33 cellular contexts compared by ENCODE assay signal in the genomic region with DNA sequence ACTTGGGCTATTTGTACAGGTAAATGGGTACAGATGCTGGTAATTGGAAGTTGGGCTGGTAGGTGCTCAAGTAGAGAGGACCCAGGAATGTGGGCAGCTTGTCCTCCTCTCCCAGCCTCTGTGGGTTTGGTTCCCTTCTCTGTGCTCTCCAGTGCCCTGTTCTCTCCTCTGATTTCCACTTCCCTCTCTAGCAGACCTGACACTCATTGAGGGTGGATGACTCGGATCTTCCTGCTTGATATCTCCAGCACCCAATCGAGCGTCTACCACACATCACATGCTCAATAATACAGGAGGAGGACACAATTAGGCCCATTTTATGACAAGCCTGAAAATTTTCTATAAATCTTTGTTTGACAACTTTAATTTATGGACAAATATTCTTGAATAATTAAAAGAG. TPM values are rescaled to one million over a fixed set of nuclear protein-coding genes. Genes with fewer than 3 reads are reported as not detected.
DNase-seq lines count a peak whose midpoint lies in the region; ATAC-seq, FAIRE-seq and TF ChIP-seq lines count a peak whose summit lies in the region.
"Had no signal": no experiment of that assay in that cellular context is flagged by ENCODE, and none has a peak within 500 bp of the region (broad histone marks: within the 10 kb centered on the region; RNA-seq: fewer than 3 reads in every experiment).

No MANE protein-coding gene starts in this region.

- no peaks in the 10 kb centered on the region for H3K36me3 Mint-ChIP-seq in activated CD4-positive, alpha-beta T cell treated with anti-CD3 and anti-CD28 coated beads, Interleukin-2, amount 10 ng/mL, durations not matched to agents 24 days and 14 days (ENCODE audit: low read depth)
- no peaks in the 10 kb centered on the region for H3K36me3 Mint-ChIP-seq in activated CD4-positive, alpha-beta T cell treated with anti-CD3 and anti-CD28 coated beads, Interleukin-2, amount 10 ng/mL, durations not matched to agents 7 days and 5 days (ENCODE audit: low read depth)
- no peaks in the 10 kb centered on the region for H3K36me3 Mint-ChIP-seq in progenitor cell of endocrine pancreas (ENCODE audit: insufficient read depth)
- H3K36me3 Mint-ChIP-seq: CD14-positive monocyte; CD4-positive, alpha-beta memory T cell; CD4-positive, CD25-positive, alpha-beta regulatory T cell; CD8-positive, alpha-beta memory T cell had no signal

- DNase-seq in activated CD4-positive, alpha-beta T cell treated with anti-CD3 and anti-CD28 coated beads, Interleukin-2, amount 10 ng/mL, durations not matched to agents 24 days and 14 days = peak; percentile 24
- DNase-seq in activated CD4-positive, alpha-beta T cell treated with anti-CD3 and anti-CD28 coated beads, Interleukin-2, amount 10 ng/mL, durations not matched to agents 7 days and 5 days = no peak
- DNase-seq in endothelial cell of umbilical vein (ENCODE audit: low read depth, low spot score) (no peak), iris pigment epithelial cell (ENCODE audit: low read depth) (peak; percentile 2), progenitor cell of endocrine pancreas (ENCODE audit: low spot score, unreplicated experiment) (no peak)
- DNase-seq: 8988T; ACHN; BE2C; C1 segment of cervical spinal cord; CD4-positive, alpha-beta memory T cell; CD4-positive, CD25-positive, alpha-beta regulatory T cell; CD8-positive, alpha-beta memory T cell; COR-L47; DMS 273 treated with DMSO at 0.1 percent for 48 hours; DMS153; DMS53; DMS79; DND-41; EL; GDM1 had no signal

- ATAC-seq in HG02623 (IDR thresholded peaks at IDR 0.05; ENCODE audit: unreplicated experiment) = no peak
- no peak for ATAC-seq in GM19452 (IDR thresholded peaks at IDR 0.05; ENCODE audit: unreplicated experiment)
- no peak for ATAC-seq in GM18511 (IDR thresholded peaks at IDR 0.05; ENCODE audit: unreplicated experiment)
- ATAC-seq: GM12878 had no signal

- H3K4me3 ChIP-seq in endothelial cell of umbilical vein (replicated peaks in 1 of 3; ENCODE audit: insufficient read depth in 1 of 3, low read depth in 1 of 3, low read length in 3 of 3) = no peak overlapping the region
- H3K4me3 ChIP-seq: BLaER1, GM12878 had no signal

- no peak overlapping the region for H3K4me2 ChIP-seq in endothelial cell of umbilical vein (ENCODE audit: insufficient read depth, low read length)
- H3K4me2 ChIP-seq: BLaER1 had no signal

- no peak for TF ChIP-seq POLR2A in endothelial cell of umbilical vein (IDR thresholded peaks at IDR 0.05; ENCODE audit: low read depth, low read length)

- no peaks in the 10 kb centered on the region for H4K20me1 ChIP-seq in endothelial cell of umbilical vein (replicated peaks; ENCODE audit: control insufficient read depth, extremely low read depth, insufficient read depth, low read length)
- H4K20me1 ChIP-seq: BLaER1 had no signal

- intact Hi-C loops in activated CD4-positive, alpha-beta T cell treated with anti-CD3 and anti-CD28 coated beads, Interleukin-2, amount 10 ng/mL, durations not matched to agents 24 days and 14 days (cut with micrococcal nuclease) = no loop called here
- intact Hi-C loops in endothelial cell of umbilical vein (cut with micrococcal nuclease) = no loop called here

- H3K36me3 ChIP-seq in endothelial cell of umbilical vein (ENCODE audit: control insufficient read depth in 2 of 2, extremely low read depth in 1 of 2, insufficient read depth in 2 of 2, low read length in 2 of 2) = no peaks in the 10 kb centered on the region
- H3K36me3 ChIP-seq: BE2C, BLaER1 had no signal

- H3K4me1 ChIP-seq in endothelial cell of umbilical vein (ENCODE audit: control insufficient read depth, extremely low read depth, insufficient read depth, low read length) = no peaks in the 10 kb centered on the region
- H3K4me1 ChIP-seq: BE2C had no signal

- H3K27me3 Mint-ChIP-seq in activated CD4-positive, alpha-beta T cell treated with anti-CD3 and anti-CD28 coated beads, Interleukin-2, amount 10 ng/mL, durations not matched to agents 24 days and 14 days = peaks cover 4% of the 10 kb centered on the region
- peaks cover 11% of the 10 kb centered on the region for H3K27me3 Mint-ChIP-seq in activated CD4-positive, alpha-beta T cell treated with anti-CD3 and anti-CD28 coated beads, Interleukin-2, amount 10 ng/mL, durations not matched to agents 7 days and 5 days
- peaks cover 58% of the 10 kb centered on the region for H3K27me3 Mint-ChIP-seq in progenitor cell of endocrine pancreas
- H3K27me3 Mint-ChIP-seq: CD4-positive, CD25-positive, alpha-beta regulatory T cell had no signal

- TF ChIP-seq CTCF in endothelial cell of umbilical vein (IDR thresholded peaks at IDR 0.05; ENCODE audit: extremely low read depth in 1 of 2, insufficient read depth in 1 of 2, low read depth in 1 of 2, low read length in 2 of 2) = no peak
- no peak for TF ChIP-seq CTCF in progenitor cell of endocrine pancreas (IDR thresholded peaks at IDR 0.05; ENCODE audit: unreplicated experiment)

- no peaks in the 10 kb centered on the region for H3K27me3 ChIP-seq in endothelial cell of umbilical vein (ENCODE audit: control insufficient read depth in 2 of 2, insufficient read depth in 2 of 2, low read length in 2 of 2)
- H3K27me3 ChIP-seq: BE2C, BLaER1 had no signal

- no peak overlapping the region for H3K27ac Mint-ChIP-seq in activated CD4-positive, alpha-beta T cell treated with anti-CD3 and anti-CD28 coated beads, Interleukin-2, amount 10 ng/mL, durations not matched to agents 24 days and 14 days
- no peak overlapping the region for H3K27ac Mint-ChIP-seq in activated CD4-positive, alpha-beta T cell treated with anti-CD3 and anti-CD28 coated beads, Interleukin-2, amount 10 ng/mL, durations not matched to agents 7 days and 5 days
- peak overlapping the region; percentile 79 for H3K27ac Mint-ChIP-seq in progenitor cell of endocrine pancreas
- H3K27ac Mint-ChIP-seq: CD14-positive monocyte; CD4-positive, alpha-beta memory T cell; CD4-positive, CD25-positive, alpha-beta regulatory T cell; CD8-positive, alpha-beta memory T cell had no signal

- no peak overlapping the region for H3K4me3 Mint-ChIP-seq in activated CD4-positive, alpha-beta T cell treated with anti-CD3 and anti-CD28 coated beads, Interleukin-2, amount 10 ng/mL, durations not matched to agents 24 days and 14 days
- no peak overlapping the region for H3K4me3 Mint-ChIP-seq in activated CD4-positive, alpha-beta T cell treated with anti-CD3 and anti-CD28 coated beads, Interleukin-2, amount 10 ng/mL, durations not matched to agents 7 days and 5 days
- H3K4me3 Mint-ChIP-seq in progenitor cell of endocrine pancreas (ENCODE audit: low read depth) = no peak overlapping the region
- H3K4me3 Mint-ChIP-seq: CD14-positive monocyte; CD4-positive, alpha-beta memory T cell; CD4-positive, CD25-positive, alpha-beta regulatory T cell; CD8-positive, alpha-beta memory T cell had no signal

- H3K9me1 ChIP-seq in endothelial cell of umbilical vein (replicated peaks; ENCODE audit: control insufficient read depth, extremely low read depth, insufficient read depth, low read length) = no peaks in the 10 kb centered on the region

- H3K9me3 Mint-ChIP-seq in activated CD4-positive, alpha-beta T cell treated with anti-CD3 and anti-CD28 coated beads, Interleukin-2, amount 10 ng/mL, durations not matched to agents 24 days and 14 days = no peaks in the 10 kb centered on the region
- H3K9me3 Mint-ChIP-seq in activated CD4-positive, alpha-beta T cell treated with anti-CD3 and anti-CD28 coated beads, Interleukin-2, amount 10 ng/mL, durations not matched to agents 7 days and 5 days = no peaks in the 10 kb centered on the region
- no peaks in the 10 kb centered on the region for H3K9me3 Mint-ChIP-seq in progenitor cell of endocrine pancreas (ENCODE audit: low read depth)
- H3K9me3 Mint-ChIP-seq: CD4-positive, CD25-positive, alpha-beta regulatory T cell; CD8-positive, alpha-beta memory T cell had no signal

- no peak overlapping the region for H3K27ac ChIP-seq in endothelial cell of umbilical vein (ENCODE audit: insufficient read depth, low read depth, low read length)
- H3K27ac ChIP-seq: BLaER1 had no signal

- H3K9ac ChIP-seq in endothelial cell of umbilical vein (replicated peaks; ENCODE audit: extremely low read depth, insufficient read depth, low read length) = no peak overlapping the region
- H3K9ac ChIP-seq: BLaER1 had no signal

- CTCF ChIA-PET in activated CD4-positive, alpha-beta T cell treated with anti-CD3 and anti-CD28 coated beads, Interleukin-2, amount 10 ng/mL, durations not matched to agents 7 days and 5 days (lab: Charles Lee) = no interaction called here
- CTCF ChIA-PET in endothelial cell of umbilical vein (lab: Charles Lee) = interaction anchor here (1.1 kb wide), 1 partner anchor 17 kb away, joined by 4 read pairs; no protein-coding TSS in a partner anchor

- H3K4me1 Mint-ChIP-seq in activated CD4-positive, alpha-beta T cell treated with anti-CD3 and anti-CD28 coated beads, Interleukin-2, amount 10 ng/mL, durations not matched to agents 24 days and 14 days = no peaks in the 10 kb centered on the region
- no peaks in the 10 kb centered on the region for H3K4me1 Mint-ChIP-seq in activated CD4-positive, alpha-beta T cell treated with anti-CD3 and anti-CD28 coated beads, Interleukin-2, amount 10 ng/mL, durations not matched to agents 7 days and 5 days
- H3K4me1 Mint-ChIP-seq in progenitor cell of endocrine pancreas (ENCODE audit: low read depth) = no peaks in the 10 kb centered on the region
- H3K4me1 Mint-ChIP-seq: CD14-positive monocyte; CD4-positive, alpha-beta memory T cell; CD4-positive, CD25-positive, alpha-beta regulatory T cell; CD8-positive, alpha-beta memory T cell had no signal

- BruUV-seq in endothelial cell of umbilical vein (replicated peaks; lab: Mats Ljungman, UMichigan) = no TSS peak

- no peaks in the 10 kb centered on the region for H3K9me3 ChIP-seq in endothelial cell of umbilical vein (replicated peaks; ENCODE audit: control insufficient read depth, insufficient read depth, low read length)
- H3K9me3 ChIP-seq: BE2C, BLaER1 had no signal

- H2AFZ ChIP-seq in endothelial cell of umbilical vein (ENCODE audit: low read depth, low read length) = no peak overlapping the region

- POLR2A ChIA-PET in activated CD4-positive, alpha-beta T cell treated with anti-CD3 and anti-CD28 coated beads, Interleukin-2, amount 10 ng/mL, durations not matched to agents 7 days and 5 days (lab: Charles Lee) = no interaction called here
- POLR2A ChIA-PET in endothelial cell of umbilical vein (lab: Charles Lee) = no interaction called here

- no peaks in the 10 kb centered on the region for H3K79me2 ChIP-seq in endothelial cell of umbilical vein (ENCODE audit: control insufficient read depth, insufficient read depth, low read length)

- peak; percentile 33 for FAIRE-seq in endothelial cell of umbilical vein (lab: Jason Lieb, UNC)
- FAIRE-seq: A204.1, GM12878, GM12892, GM18507 had no signal

- dilution Hi-C loops in endothelial cell of umbilical vein (cut with MboI; ENCODE audit: extremely low pct_ligation_motif_present, low sequenced_read_pairs) = no loop called here

RNA-seq across cellular contexts. Expression of a gene that starts 23.7 kb away (rescaled TPM):
- total RNA-seq in activated CD4-positive, alpha-beta T cell treated with anti-CD3 and anti-CD28 coated beads, Interleukin-2, amount 10 ng/mL, durations not matched to agents 24 days and 14 days = not detected in 2 replicates
- total RNA-seq in activated CD4-positive, alpha-beta T cell treated with anti-CD3 and anti-CD28 coated beads, Interleukin-2, amount 10 ng/mL, durations not matched to agents 7 days and 5 days = not detected
- total RNA-seq in endothelial cell of umbilical vein (2.2 TPM in 1 of 2 replicates, not detected in the other), progenitor cell of endocrine pancreas (1.5 and 1.6 TPM in 2 replicates)
- 0.19 and 0.30 TPM in 2 replicates for polyA plus RNA-seq in endothelial cell of umbilical vein
- polyA plus RNA-seq in endothelial cell of umbilical vein (2011; cell fraction: cytosol; rRNA removed) = 0.52 and 1.4 TPM in 2 replicates
- polyA plus RNA-seq in endothelial cell of umbilical vein (2011; cell fraction: nucleus; rRNA removed) = not detected in 2 replicates
- 4.0 and 6.1 TPM in 2 replicates for polyA plus RNA-seq in endothelial cell of umbilical vein (2012)
- polyA minus RNA-seq in endothelial cell of umbilical vein = 0.47 TPM in 1 of 2 replicates, not detected in the other
- polyA minus RNA-seq in endothelial cell of umbilical vein (2011; cell fraction: cytosol; rRNA and poly(A)+ RNA removed) = not detected
- polyA minus RNA-seq in endothelial cell of umbilical vein (2011; cell fraction: nucleus; rRNA and poly(A)+ RNA removed) = not detected in 2 replicates
- total RNA-seq: A673; CD4-positive, alpha-beta memory T cell; CD4-positive, CD25-positive, alpha-beta regulatory T cell; CD8-positive, alpha-beta memory T cell; Daoy; G401; GM12878 had no signal
- polyA plus RNA-seq: AG04450; CD14-positive monocyte; CD4-positive, alpha-beta memory T cell; CD4-positive, CD25-positive, alpha-beta regulatory T cell; CD8-positive, alpha-beta memory T cell; GM12878 had no signal

RNA-seq across cellular contexts. Expression of a gene that starts 38.2 kb away (rescaled TPM):
- total RNA-seq in activated CD4-positive, alpha-beta T cell treated with anti-CD3 and anti-CD28 coated beads, Interleukin-2, amount 10 ng/mL, durations not matched to agents 24 days and 14 days = not detected in 2 replicates
- total RNA-seq in activated CD4-positive, alpha-beta T cell treated with anti-CD3 and anti-CD28 coated beads, Interleukin-2, amount 10 ng/mL, durations not matched to agents 7 days and 5 days = not detected
- total RNA-seq in endothelial cell of umbilical vein (not detected in 2 replicates), progenitor cell of endocrine pancreas (not detected in 2 replicates)
- polyA plus RNA-seq in endothelial cell of umbilical vein = not detected in 2 replicates
- not detected in 2 replicates for polyA plus RNA-seq in endothelial cell of umbilical vein (2011; cell fraction: cytosol; rRNA removed)
- not detected in 2 replicates for polyA plus RNA-seq in endothelial cell of umbilical vein (2011; cell fraction: nucleus; rRNA removed)
- 0.43 and 0.61 TPM in 2 replicates for polyA plus RNA-seq in endothelial cell of umbilical vein (2012)
- polyA minus RNA-seq in endothelial cell of umbilical vein = not detected in 2 replicates
- polyA minus RNA-seq in endothelial cell of umbilical vein (2011; cell fraction: cytosol; rRNA and poly(A)+ RNA removed) = not detected
- polyA minus RNA-seq in endothelial cell of umbilical vein (2011; cell fraction: nucleus; rRNA and poly(A)+ RNA removed) = not detected in 2 replicates
- total RNA-seq: A673; CD4-positive, alpha-beta memory T cell; CD4-positive, CD25-positive, alpha-beta regulatory T cell; CD8-positive, alpha-beta memory T cell; Daoy; G401; GM12878 had no signal
- polyA plus RNA-seq: AG04450; CD14-positive monocyte; CD4-positive, alpha-beta memory T cell; CD4-positive, CD25-positive, alpha-beta regulatory T cell; CD8-positive, alpha-beta memory T cell; GM12878 had no signal

Comparison
In these comparisons a context has a peak if more than half of its experiments do, and no peak if none do; other contexts are left out.
1. DNase-seq: peak in activated CD4-positive, alpha-beta T cell treated with anti-CD3 and anti-CD28 coated beads, Interleukin-2, amount 10 ng/mL, durations not matched to agents 24 days and 14 days (single experiment) and iris pigment epithelial cell (single experiment); none in activated CD4-positive, alpha-beta T cell treated with anti-CD3 and anti-CD28 coated beads, Interleukin-2, amount 10 ng/mL, durations not matched to agents 7 days and 5 days (single experiment), endothelial cell of umbilical vein (single experiment) and progenitor cell of endocrine pancreas (single experiment).